12 cellular contexts compared by ENCODE assay signal in the genomic region with DNA sequence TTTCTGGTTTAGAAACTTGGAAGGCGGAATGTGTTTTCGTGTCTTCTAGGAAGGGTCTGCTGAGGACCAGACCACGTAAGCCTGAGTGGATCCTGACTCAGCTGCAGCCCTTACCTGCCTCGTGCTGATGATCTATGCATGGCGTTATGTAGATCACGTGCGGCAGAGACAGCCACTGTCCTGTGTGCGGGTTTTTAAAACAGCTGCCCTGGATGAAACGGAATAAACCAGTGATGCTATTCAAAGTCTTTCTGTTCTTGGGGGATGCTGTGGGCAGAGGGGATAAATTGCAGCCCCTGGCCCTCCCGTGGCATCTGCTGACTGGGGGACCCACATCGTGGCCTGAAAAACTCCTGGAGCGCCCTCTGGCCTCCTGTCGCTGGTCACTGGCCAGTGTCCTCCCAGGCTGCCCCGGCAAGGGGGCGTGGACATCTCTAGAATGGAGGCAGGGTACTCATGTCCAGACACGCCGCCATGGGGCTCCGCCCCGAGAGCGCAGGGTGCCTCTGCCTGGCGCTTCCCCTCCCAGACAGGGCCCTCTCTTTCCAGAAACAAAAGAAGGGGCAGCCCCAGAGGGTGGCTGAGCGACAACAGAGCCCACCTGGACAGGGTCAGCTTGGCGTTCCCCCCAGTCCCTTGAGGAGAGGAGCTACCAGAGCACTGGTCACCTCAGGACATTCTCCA. TPM values are rescaled to one million over a fixed set of nuclear protein-coding genes. Genes with fewer than 3 reads are reported as not detected.
DNase-seq lines count a peak whose midpoint lies in the region; ATAC-seq lines count a peak whose summit lies in the region.
"Had no signal": no experiment of that assay in that cellular context is flagged by ENCODE, and none has a peak within 500 bp of the region (broad histone marks: within the 10 kb centered on the region; RNA-seq: fewer than 3 reads in every experiment).

No MANE protein-coding gene starts in this region.

- H3K9me3 ChIP-seq in SJCRH30 (replicated peaks): no peaks in the 10 kb centered on the region

- DNase-seq in AG20443 (ENCODE audit: low spot score) (peak; percentile 48), LHCN-M2 (ENCODE audit: low read depth) (peak; percentile 55), SJCRH30 (peak; percentile 85 to 87), iPS-NIHi7 (ENCODE audit: extremely low spot score) (peak; percentile 64), occipital lobe (lab: John Stamatoyannopoulos, UW) (no peak), NCI-H2029 treated with DMSO at 0.1 percent for 48 hours (lab: John Stamatoyannopoulos, UW) (no peak)
- DNase-seq in stimulated activated CD4-positive, alpha-beta T cell treated with anti-CD3 and anti-CD28 coated beads, Interleukin-12 subunit alpha, Interleukin-12 subunit beta, amount 100 ng/mL, for 4 hours: no peak
- DNase-seq: cerebellar nuclear complex; NK-92 treated with Interleukin-12 subunit alpha and Interleukin-12 subunit beta, amount 100 ng/mL, for 24 hours; stimulated activated CD8-positive, alpha-beta memory T cell treated with anti-CD3 and anti-CD28 coated beads, Interleukin-4, amount 100 ng/mL, for 48 hours had no signal

- H3K27me3 ChIP-seq in SJCRH30: no peaks in the 10 kb centered on the region

- peak overlapping the region; percentile 35 for H3K4me3 ChIP-seq in SJCRH30
- H3K4me3 ChIP-seq: smooth muscle cell had no signal

- H3K36me3 ChIP-seq in SJCRH30: peaks cover 4% of the 10 kb centered on the region; the same call in 1 of the 2 replicates

- H3K4me1 ChIP-seq in SJCRH30: peaks cover 3% of the 10 kb centered on the region; the same call in 1 of the 2 replicates

- no peak for ATAC-seq in HG03354 (IDR thresholded peaks at IDR 0.05; ENCODE audit: poor library complexity, severe bottlenecking, unreplicated experiment)

- peak overlapping the region; percentile 16; the same call in 1 of the 2 replicates for H3K27ac ChIP-seq in SJCRH30

RNA-seq across cellular contexts. Expression of gene ALKBH4, which starts 13.2 kb away (rescaled TPM):
- 20.4 and 25.5 TPM in 2 replicates for total RNA-seq in LHCN-M2 (2014; rRNA removed)
- polyA plus RNA-seq in LHCN-M2 (2012): 10.6 TPM
- 16.2 and 21.1 TPM in 2 replicates for total RNA-seq in SJCRH30 (2014; rRNA removed; shearing (Covaris generic))
- 14.3 TPM for total RNA-seq in occipital lobe

RNA-seq across cellular contexts. Expression of gene LRWD1, which starts 13.3 kb away (rescaled TPM):
- total RNA-seq in LHCN-M2 (2014; rRNA removed) (58.7 and 79.6 TPM in 2 replicates), occipital lobe (39.5 TPM)
- polyA plus RNA-seq in LHCN-M2 (2012): 31.1 TPM
- total RNA-seq in SJCRH30 (2014; rRNA removed; shearing (Covaris generic)): 26.1 and 27.8 TPM in 2 replicates

RNA-seq across cellular contexts. Expression of gene ORAI2, which starts 18.1 kb away (rescaled TPM):
- total RNA-seq in LHCN-M2 (2014; rRNA removed) (69.7 and 86.8 TPM in 2 replicates), occipital lobe (18.1 TPM)
- polyA plus RNA-seq in LHCN-M2 (2012): 58.9 TPM
- total RNA-seq in SJCRH30 (2014; rRNA removed; shearing (Covaris generic)): 24.6 and 25.6 TPM in 2 replicates

RNA-seq across cellular contexts. Expression of gene POLR2J, which starts 27.2 kb away (rescaled TPM):
- total RNA-seq in LHCN-M2 (2014; rRNA removed) (25.1 and 42.8 TPM in 2 replicates), occipital lobe (8.1 TPM)
- polyA plus RNA-seq in LHCN-M2 (2012): 175 TPM
- total RNA-seq in SJCRH30 (2014; rRNA removed; shearing (Covaris generic)): 70.1 and 73.2 TPM in 2 replicates

RNA-seq across cellular contexts. Expression of gene PRKRIP1, which starts 55.4 kb away (rescaled TPM):
- 26.1 and 32.1 TPM in 2 replicates for total RNA-seq in LHCN-M2 (2014; rRNA removed)
- 25.5 TPM for polyA plus RNA-seq in LHCN-M2 (2012)
- 20.0 and 24.4 TPM in 2 replicates for total RNA-seq in SJCRH30 (2014; rRNA removed; shearing (Covaris generic))
- total RNA-seq in occipital lobe: 13.6 TPM

Comparison
In these comparisons a context has a peak if more than half of its experiments do, and no peak if none do; other contexts are left out.
1. DNase-seq: peak in AG20443 (single experiment), LHCN-M2 (single experiment), SJCRH30 (2 of 2) and iPS-NIHi7 (single experiment); none in occipital lobe (single experiment), stimulated activated CD4-positive, alpha-beta T cell treated with anti-CD3 and anti-CD28 coated beads, Interleukin-12 subunit alpha, Interleukin-12 subunit beta, amount 100 ng/mL, for 4 hours (single experiment) and NCI-H2029 treated with DMSO at 0.1 percent for 48 hours (single experiment).